18 cellular contexts compared by ENCODE assay signal in the genomic region with DNA sequence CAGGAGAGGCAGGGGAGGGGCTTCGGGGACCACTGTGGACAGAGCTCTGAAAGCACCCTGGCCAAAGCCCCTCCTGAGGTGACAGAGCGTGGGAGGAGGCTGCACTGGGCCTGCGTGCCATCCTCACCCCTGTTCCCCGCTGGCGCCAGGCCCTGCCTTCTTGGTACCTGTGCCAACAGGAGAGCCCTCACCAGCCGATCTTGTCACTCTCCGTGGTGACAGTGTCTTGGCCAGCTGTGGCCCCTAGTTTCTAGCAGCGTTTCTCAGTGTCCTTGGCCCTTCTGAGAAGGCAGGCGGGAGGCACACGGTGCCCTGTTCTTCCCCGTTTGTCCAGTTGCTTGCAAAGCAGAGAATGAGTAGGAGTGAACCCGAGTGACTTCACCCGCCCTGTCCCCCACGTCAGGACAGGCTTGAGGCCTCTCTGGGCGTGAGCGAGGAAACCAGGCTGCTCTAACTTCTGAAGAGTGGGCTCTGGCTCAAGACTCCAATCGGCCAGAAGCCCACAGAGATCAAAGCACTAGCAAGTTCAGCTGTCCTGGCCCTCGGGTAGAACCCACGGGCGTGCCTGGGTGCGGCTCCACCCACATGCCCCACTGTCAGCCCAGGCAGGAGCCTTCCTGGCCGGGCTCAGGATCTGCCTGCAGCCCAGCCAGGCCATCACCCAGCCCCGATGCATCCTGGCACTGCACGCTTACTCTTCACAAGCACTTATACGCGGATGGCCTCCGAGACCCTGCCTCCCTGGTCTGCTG.
DNase-seq lines count a peak whose midpoint lies in the region; ATAC-seq and TF ChIP-seq lines count a peak whose summit lies in the region.
"Had no signal": no experiment of that assay in that cellular context is flagged by ENCODE, and none has a peak within 500 bp of the region (broad histone marks: within the 10 kb centered on the region; RNA-seq: fewer than 3 reads in every experiment).

No MANE protein-coding gene starts in this region.

- no peak for ATAC-seq in GM21786 (IDR thresholded peaks at IDR 0.05; ENCODE audit: unreplicated experiment)
- ATAC-seq: T-helper 17 cell had no signal

- no peak overlapping the region for H3K4me3 ChIP-seq in sigmoid colon
- H3K4me3 ChIP-seq: tibial nerve had no signal

- no peak for TF ChIP-seq EP300 in sigmoid colon (IDR thresholded peaks at IDR 0.05)

- no peak for TF ChIP-seq POLR2A in sigmoid colon (IDR thresholded peaks at IDR 0.05)

- H3K27me3 ChIP-seq in sigmoid colon, result no peaks in the 10 kb centered on the region
- H3K27me3 ChIP-seq: tibial nerve had no signal

- H3K36me3 ChIP-seq in sigmoid colon, result peaks cover 0 to 15% (median 0%) of the 10 kb centered on the region in 4 donors

- TF ChIP-seq CTCF in VCaP (conservative IDR thresholded peaks at IDR 0.05) (no peak), sigmoid colon (IDR thresholded peaks at IDR 0.05) (no peak), GM20000 (IDR thresholded peaks at IDR 0.05; ENCODE audit: extremely low read depth, missing control alignments) (no peak)

- H3K27ac ChIP-seq in VCaP, result peak overlapping the region; percentile 38; the same call in 1 of the 2 replicates
- no peak overlapping the region for H3K27ac ChIP-seq in sigmoid colon
- H3K27ac ChIP-seq: 22Rv1 had no signal

- intact Hi-C loops in sigmoid colon (cut with DNase I), result no loop called here

- 54 to 75% methylated on average over 27 of the region's 27 CpGs for WGBS in sigmoid colon, 2 donors

- DNase-seq in DMS 273 (lab: John Stamatoyannopoulos, UW; ENCODE audit: unreplicated experiment) (peak; percentile 21), DMS 273 treated with DMSO at 0.1 percent for 48 hours (lab: John Stamatoyannopoulos, UW) (no peak), left kidney (ENCODE audit: low read depth, low spot score) (peak; percentile 75), sigmoid colon (peak; percentile 53), GM20000 (ENCODE audit: low spot score) (no peak), cerebellar cortex (ENCODE audit: low spot score) (no peak)
- DNase-seq: activated naive CD4-positive, alpha-beta T cell treated with anti-CD3 and anti-CD28 coated beads for 36 hours; C1 segment of cervical spinal cord; effector CD8-positive, alpha-beta T cell; hypothalamus; MM.1S; retina; stimulated activated CD8-positive, alpha-beta memory T cell treated with anti-CD3 and anti-CD28 coated beads, Interleukin-4, amount 100 ng/mL, for 48 hours; T-helper 17 cell had no signal

- H3K4me1 ChIP-seq in sigmoid colon, result no peaks in the 10 kb centered on the region

- H3K9me3 ChIP-seq in sigmoid colon, result no peaks in the 10 kb centered on the region
- H3K9me3 ChIP-seq: tibial nerve had no signal

Comparison
In these comparisons a context has a peak if more than half of its experiments do, and no peak if none do; other contexts are left out.
1. DNase-seq: peak in DMS 273 (single experiment), left kidney (single experiment) and sigmoid colon (single experiment); none in DMS 273 treated with DMSO at 0.1 percent for 48 hours (single experiment), GM20000 (single experiment) and cerebellar cortex (single experiment).